8 cellular contexts compared by ENCODE assay signal in the genomic region with DNA sequence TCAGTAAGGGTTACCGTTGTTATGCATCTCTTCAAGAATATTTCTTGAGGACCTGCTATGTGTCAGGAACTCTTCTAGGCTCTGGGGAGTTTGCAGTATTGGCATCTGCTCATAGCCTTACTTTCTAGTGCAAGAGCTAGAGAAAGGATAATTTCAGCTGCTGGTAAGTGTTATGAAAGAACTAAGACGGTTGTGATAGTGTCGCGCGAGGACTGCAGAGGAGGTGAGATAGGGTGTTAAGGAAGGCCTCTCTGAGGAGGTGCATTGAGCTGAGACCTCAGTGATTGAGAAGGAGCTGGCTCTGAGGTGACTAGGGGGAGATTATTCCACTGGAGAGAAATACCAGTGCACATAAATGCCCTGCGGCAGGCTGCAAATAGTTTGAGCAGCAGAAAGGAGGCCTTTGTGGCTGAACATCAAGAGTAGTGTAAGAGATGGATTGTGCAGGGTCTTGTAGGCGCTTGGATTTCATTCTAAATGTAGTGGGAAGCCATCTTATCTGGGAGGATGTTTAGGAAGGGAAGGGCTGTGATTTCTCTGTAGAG. TPM values are rescaled to one million over a fixed set of nuclear protein-coding genes. Genes with fewer than 3 reads are reported as not detected.
DNase-seq lines count a peak whose midpoint lies in the region; ATAC-seq and TF ChIP-seq lines count a peak whose summit lies in the region.

No MANE protein-coding gene starts in this region.

- peak overlapping the region; percentile 99 for H3K4me2 ChIP-seq in fibroblast of lung (ENCODE audit: extremely low read depth, insufficient read depth, low read length)

- peak overlapping the region; percentile 76 for H3K27ac Mint-ChIP-seq in T-helper 1 cell treated with Interleukin-12 subunit alpha and Interleukin-12 subunit beta and Interleukin-4 antibody, amounts not matched to agents 30 μg/mL and 1 μg/mL, for 36 hours

- peak overlapping the region; percentile 90 to 99 (median 98) for H3K4me3 ChIP-seq in fibroblast of lung (replicated peaks in 1 of 4; ENCODE audit: control extremely low read depth in 1 of 4, insufficient read depth in 1 of 4, low read depth in 3 of 4, low read length in 4 of 4)

- H3K27me3 ChIP-seq in fibroblast of lung (ENCODE audit: control insufficient read depth, insufficient read depth, low read length): no peaks in the 10 kb centered on the region

- H3K4me3 Mint-ChIP-seq in T-helper 1 cell treated with Interleukin-12 subunit alpha and Interleukin-12 subunit beta and Interleukin-4 antibody, amounts not matched to agents 30 μg/mL and 1 μg/mL, for 36 hours: peak overlapping the region; percentile 92

- no peaks in the 10 kb centered on the region for H3K4me1 ChIP-seq in fibroblast of lung (ENCODE audit: control insufficient read depth, extremely low read depth, insufficient read depth, low read length)

- H4K20me1 ChIP-seq in fibroblast of lung (ENCODE audit: control insufficient read depth, extremely low read depth, insufficient read depth, low read length): no peaks in the 10 kb centered on the region

- peaks cover 38% of the 10 kb centered on the region for H3K79me2 ChIP-seq in fibroblast of lung (ENCODE audit: control insufficient read depth, insufficient read depth, low read length)

- H3K9me3 ChIP-seq in fibroblast of lung (ENCODE audit: control insufficient read depth, insufficient read depth, low read depth, low read length): no peaks in the 10 kb centered on the region

- TF ChIP-seq CTCF in fibroblast of lung (conservative IDR thresholded peaks at IDR 0.05 in 1 of 2, IDR thresholded peaks at IDR 0.05 in 1 of 2; ENCODE audit: low read depth in 1 of 2, low read length in 2 of 2): no peak

- no peaks in the 10 kb centered on the region for H3K27me3 Mint-ChIP-seq in T-helper 1 cell treated with Interleukin-12 subunit alpha and Interleukin-12 subunit beta and Interleukin-4 antibody, amounts not matched to agents 30 μg/mL and 1 μg/mL, for 36 hours (ENCODE audit: low read depth)

- no peaks in the 10 kb centered on the region for H3K9me3 Mint-ChIP-seq in T-helper 1 cell treated with Interleukin-12 subunit alpha and Interleukin-12 subunit beta and Interleukin-4 antibody, amounts not matched to agents 30 μg/mL and 1 μg/mL, for 36 hours

- H3K4me1 Mint-ChIP-seq in T-helper 1 cell treated with Interleukin-12 subunit alpha and Interleukin-12 subunit beta and Interleukin-4 antibody, amounts not matched to agents 30 μg/mL and 1 μg/mL, for 36 hours (ENCODE audit: low read depth): peaks cover 15% of the 10 kb centered on the region

- peaks cover 30% of the 10 kb centered on the region for H3K36me3 Mint-ChIP-seq in T-helper 1 cell treated with Interleukin-12 subunit alpha and Interleukin-12 subunit beta and Interleukin-4 antibody, amounts not matched to agents 30 μg/mL and 1 μg/mL, for 36 hours (ENCODE audit: low read depth)

- peak overlapping the region; percentile 92 for H3K27ac ChIP-seq in fibroblast of lung (ENCODE audit: insufficient read depth, low read length)

- peaks cover 12% of the 10 kb centered on the region for H3K36me3 ChIP-seq in fibroblast of lung (ENCODE audit: control insufficient read depth, insufficient read depth, low read length)

- H2AFZ ChIP-seq in fibroblast of lung (ENCODE audit: low read length): no peak overlapping the region

- peak overlapping the region; percentile 95 for H3K9ac ChIP-seq in fibroblast of lung (ENCODE audit: insufficient read depth, low read length)

- ATAC-seq in GM21390 (IDR thresholded peaks at IDR 0.05; ENCODE audit: unreplicated experiment): no peak

- DNase-seq in stimulated activated CD4-positive, alpha-beta T cell treated with anti-CD3 and anti-CD28 coated beads, Interleukin-4, amount 100 ng/mL, for 1 hour: peak; percentile 11
- DNase-seq in stimulated activated CD4-positive, alpha-beta T cell treated with anti-CD3 and anti-CD28 coated beads, Interleukin-1b, Interleukin-23, amount 100 ng/mL, for 48 hours: no peak
- no peak for DNase-seq in fibroblast of lung (ENCODE audit: low read depth in 2 of 2)
- DNase-seq in retina: peak; percentile 7
- DNase-seq in NCI-H2227 treated with DMSO at 0.1 percent for 48 hours (lab: John Stamatoyannopoulos, UW): no peak
- no peak for DNase-seq in SW 1271 (lab: John Stamatoyannopoulos, UW)

RNA-seq across cellular contexts. Expression of a gene that starts 0.8 kb away (rescaled TPM):
- total RNA-seq in fibroblast of lung: 13.9 and 14.9 TPM in 2 replicates
- 11.2 and 17.5 TPM in 2 replicates for polyA plus RNA-seq in fibroblast of lung
- polyA plus RNA-seq in fibroblast of lung (2012): 8.6 and 12.2 TPM in 2 replicates
- 4.9 and 8.1 TPM in 2 replicates for polyA minus RNA-seq in fibroblast of lung (ENCODE audit: low replicate concordance)

RNA-seq across cellular contexts. Expression of a gene that starts 18.4 kb away (rescaled TPM):
- total RNA-seq in fibroblast of lung: 313 and 384 TPM in 2 replicates
- 324 and 398 TPM in 2 replicates for polyA plus RNA-seq in fibroblast of lung
- polyA plus RNA-seq in fibroblast of lung (2012): 235 and 252 TPM in 2 replicates
- polyA minus RNA-seq in fibroblast of lung (ENCODE audit: low replicate concordance): 34.2 and 57.9 TPM in 2 replicates

RNA-seq across cellular contexts. Expression of a gene that starts 30.8 kb away (rescaled TPM):
- total RNA-seq in fibroblast of lung: 23.1 and 28.0 TPM in 2 replicates
- 36.1 and 44.6 TPM in 2 replicates for polyA plus RNA-seq in fibroblast of lung
- 35.5 and 35.9 TPM in 2 replicates for polyA plus RNA-seq in fibroblast of lung (2012)
- polyA minus RNA-seq in fibroblast of lung (ENCODE audit: low replicate concordance): 13.3 and 29.9 TPM in 2 replicates

RNA-seq across cellular contexts. Expression of a gene that starts 30.9 kb away (rescaled TPM):
- 29.8 and 39.3 TPM in 2 replicates for total RNA-seq in fibroblast of lung
- 56.3 and 70.1 TPM in 2 replicates for polyA plus RNA-seq in fibroblast of lung
- polyA plus RNA-seq in fibroblast of lung (2012): 30.1 and 34.3 TPM in 2 replicates
- polyA minus RNA-seq in fibroblast of lung (ENCODE audit: low replicate concordance): 10.5 and 13.7 TPM in 2 replicates

Comparison
In these comparisons a context has a peak if more than half of its experiments do, and no peak if none do; other contexts are left out.
1. DNase-seq: peak in stimulated activated CD4-positive, alpha-beta T cell treated with anti-CD3 and anti-CD28 coated beads, Interleukin-4, amount 100 ng/mL, for 1 hour (single experiment) and retina (single experiment); none in stimulated activated CD4-positive, alpha-beta T cell treated with anti-CD3 and anti-CD28 coated beads, Interleukin-1b, Interleukin-23, amount 100 ng/mL, for 48 hours (single experiment), fibroblast of lung (0 of 2), NCI-H2227 treated with DMSO at 0.1 percent for 48 hours (single experiment) and SW 1271 (0 of 2).